ENCODE assay signal across 14 cellular contexts in the genomic region with DNA sequence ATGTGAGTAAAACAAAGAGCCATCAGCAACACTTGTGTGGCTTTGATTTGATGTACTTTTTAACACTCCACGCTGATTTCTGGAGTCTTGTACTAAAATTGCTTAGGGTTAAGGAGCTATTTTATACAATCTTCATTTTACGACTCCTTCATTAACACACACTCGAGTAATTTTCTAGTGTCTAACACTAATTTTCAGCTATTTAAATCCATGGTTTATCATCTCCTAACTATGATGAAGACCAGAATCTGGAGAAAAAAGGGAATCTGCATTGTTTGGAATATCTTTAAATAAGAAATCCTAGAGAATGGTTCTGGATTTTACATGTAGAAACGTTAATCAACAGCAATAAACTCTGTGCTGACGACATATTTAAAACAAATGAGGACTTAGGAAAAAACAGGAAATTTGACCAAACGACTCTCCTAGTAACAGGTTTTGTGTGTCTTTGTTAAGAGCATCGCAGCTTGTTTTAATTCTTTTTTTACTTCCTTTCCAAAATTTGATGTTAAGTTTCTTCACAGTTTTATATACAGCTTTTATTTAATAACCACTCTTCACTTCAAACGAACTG.
A peak's percentile ranks its signal among the peaks of the same experiment; 100 is the strongest.
DNase-seq lines count a peak whose midpoint lies in the region; TF ChIP-seq lines count a peak whose summit lies in the region.
"Had no signal": no experiment of that assay in that cellular context is flagged by ENCODE, and none has a peak within 500 bp of the region (broad histone marks: within the 10 kb centered on the region; RNA-seq: fewer than 3 reads in every experiment).

No MANE protein-coding gene starts in this region.

- 39% methylated on average over 8 of the region's 8 CpGs for WGBS in suprapubic skin

- H3K4me3 ChIP-seq in Peyer's patch (no peak overlapping the region), muscle layer of duodenum (ENCODE audit: low read depth in 1 of 2, low read length in 2 of 2) (no peak overlapping the region), suprapubic skin (no peak overlapping the region)

- DNase-seq in Peyer's patch (no peak), endothelial cell (ENCODE audit: low spot score) (no peak), suprapubic skin (ENCODE audit: low spot score in 2 of 2) (no peak), NCI-H1930 (lab: John Stamatoyannopoulos, UW) (no peak), NCI-H1694 treated with DMSO at 0.1 percent for 48 hours (lab: John Stamatoyannopoulos, UW) (no peak), nucleus accumbens (lab: John Stamatoyannopoulos, UW) (no peak)
- DNase-seq in activated naive CD4-positive, alpha-beta T cell treated with anti-CD3 and anti-CD28 coated beads, Interleukin-2, amount 10 ng/mL, durations not matched to agents 7 days and 5 days, result no peak
- DNase-seq: activated CD4-positive, alpha-beta T cell treated with anti-CD3 and anti-CD28 coated beads for 4 hours; erythroblast; Karpas-422; stimulated activated CD4-positive, alpha-beta T cell treated with anti-CD3 and anti-CD28 coated beads, Interleukin-4, amount 100 ng/mL, for 24 hours had no signal

- H3K36me3 ChIP-seq in Peyer's patch, result no peaks in the 10 kb centered on the region
- peaks cover 0 to 8% of the 10 kb centered on the region in 2 donors for H3K36me3 ChIP-seq in muscle layer of duodenum (ENCODE audit: control insufficient read depth in 1 of 2, insufficient read depth in 2 of 2, low read length in 2 of 2)
- H3K36me3 ChIP-seq in suprapubic skin, result no peaks in the 10 kb centered on the region

- no peaks in the 10 kb centered on the region for H3K9me3 Mint-ChIP-seq in endothelial cell (ENCODE audit: unreplicated experiment)
- H3K9me3 Mint-ChIP-seq in activated naive CD4-positive, alpha-beta T cell treated with anti-CD3 and anti-CD28 coated beads, Interleukin-2, amount 10 ng/mL, durations not matched to agents 7 days and 5 days, result no peaks in the 10 kb centered on the region
- H3K9me3 Mint-ChIP-seq: stimulated activated naive CD8-positive, alpha-beta T cell treated with anti-CD3 and anti-CD28 coated beads, Interleukin-15, Interleukin-2, amounts not matched to agents 100 ng/mL and 50 ng/mL, for 24 hours had no signal

- peaks cover 1% of the 10 kb centered on the region for H3K27me3 Mint-ChIP-seq in endothelial cell (ENCODE audit: unreplicated experiment)
- peaks cover 3% of the 10 kb centered on the region for H3K27me3 Mint-ChIP-seq in activated naive CD4-positive, alpha-beta T cell treated with anti-CD3 and anti-CD28 coated beads, Interleukin-2, amount 10 ng/mL, durations not matched to agents 7 days and 5 days

- peak overlapping the region; percentile 7 to 76 (median 16) for H3K27ac ChIP-seq in Peyer's patch
- H3K27ac ChIP-seq in muscle layer of duodenum (ENCODE audit: low read length), result peak overlapping the region; percentile 88
- H3K27ac ChIP-seq in suprapubic skin, result peak overlapping the region; percentile 79

- TF ChIP-seq POLR2A in Peyer's patch (IDR thresholded peaks at IDR 0.05), result no peak
- no peak for TF ChIP-seq POLR2A in suprapubic skin (IDR thresholded peaks at IDR 0.05)

- CTCF ChIA-PET in activated naive CD4-positive, alpha-beta T cell treated with anti-CD3 and anti-CD28 coated beads, Interleukin-2, amount 10 ng/mL, durations not matched to agents 7 days and 5 days (lab: Charles Lee), result no interaction called here

- TF ChIP-seq CTCF in Peyer's patch (IDR thresholded peaks at IDR 0.05) (no peak), endothelial cell (IDR thresholded peaks at IDR 0.05; ENCODE audit: unreplicated experiment) (no peak), suprapubic skin (IDR thresholded peaks at IDR 0.05) (no peak)

- H3K4me1 Mint-ChIP-seq in endothelial cell (ENCODE audit: unreplicated experiment), result peaks cover 24% of the 10 kb centered on the region
- peaks cover 47% of the 10 kb centered on the region for H3K4me1 Mint-ChIP-seq in activated naive CD4-positive, alpha-beta T cell treated with anti-CD3 and anti-CD28 coated beads, Interleukin-2, amount 10 ng/mL, durations not matched to agents 7 days and 5 days

- peak overlapping the region; percentile 34 for H3K27ac Mint-ChIP-seq in endothelial cell (ENCODE audit: unreplicated experiment)
- no peak overlapping the region for H3K27ac Mint-ChIP-seq in activated naive CD4-positive, alpha-beta T cell treated with anti-CD3 and anti-CD28 coated beads, Interleukin-2, amount 10 ng/mL, durations not matched to agents 7 days and 5 days
- H3K27ac Mint-ChIP-seq: stimulated activated naive CD8-positive, alpha-beta T cell treated with anti-CD3 and anti-CD28 coated beads, Interleukin-15, Interleukin-2, amounts not matched to agents 100 ng/mL and 50 ng/mL, for 24 hours had no signal

- H3K27me3 ChIP-seq in Peyer's patch (no peaks in the 10 kb centered on the region), muscle layer of duodenum (ENCODE audit: low read depth, low read length) (no peaks in the 10 kb centered on the region), suprapubic skin (no peaks in the 10 kb centered on the region)

- no peak for TF ChIP-seq EP300 in suprapubic skin (IDR thresholded peaks at IDR 0.05)

- peaks cover under 1% of the 10 kb centered on the region for H3K36me3 Mint-ChIP-seq in endothelial cell (ENCODE audit: low read depth, unreplicated experiment)
- peaks cover 3% of the 10 kb centered on the region for H3K36me3 Mint-ChIP-seq in activated naive CD4-positive, alpha-beta T cell treated with anti-CD3 and anti-CD28 coated beads, Interleukin-2, amount 10 ng/mL, durations not matched to agents 7 days and 5 days

- H3K9me3 ChIP-seq in Peyer's patch, result no peaks in the 10 kb centered on the region
- H3K9me3 ChIP-seq in muscle layer of duodenum (ENCODE audit: control insufficient read depth in 1 of 2, low read length in 2 of 2), result no peaks in the 10 kb centered on the region
- no peaks in the 10 kb centered on the region for H3K9me3 ChIP-seq in suprapubic skin

- H3K4me1 ChIP-seq in Peyer's patch (peaks cover 0 to 11% (median 7%) of the 10 kb centered on the region in 4 donors), muscle layer of duodenum (ENCODE audit: control insufficient read depth in 1 of 2, insufficient read depth in 2 of 2, low read length in 2 of 2) (peaks cover 28 to 40% of the 10 kb centered on the region in 2 donors), suprapubic skin (peaks cover 78% of the 10 kb centered on the region)

- no peak overlapping the region for H3K4me3 Mint-ChIP-seq in endothelial cell (ENCODE audit: unreplicated experiment)
- H3K4me3 Mint-ChIP-seq in activated naive CD4-positive, alpha-beta T cell treated with anti-CD3 and anti-CD28 coated beads, Interleukin-2, amount 10 ng/mL, durations not matched to agents 7 days and 5 days, result no peak overlapping the region
- H3K4me3 Mint-ChIP-seq: neural crest cell; stimulated activated naive CD8-positive, alpha-beta T cell treated with anti-CD3 and anti-CD28 coated beads, Interleukin-15, Interleukin-2, amounts not matched to agents 100 ng/mL and 50 ng/mL, for 24 hours had no signal

Comparison
In these comparisons a context has a peak if more than half of its experiments do, and no peak if none do; other contexts are left out.
1. H3K27ac ChIP-seq: peak in every context shown above with its lines; median percentile 88 in muscle layer of duodenum; 79 in suprapubic skin; 16 in Peyer's patch.